Comparison of ENCODE assay signal across 10 cellular contexts in the genomic region with DNA sequence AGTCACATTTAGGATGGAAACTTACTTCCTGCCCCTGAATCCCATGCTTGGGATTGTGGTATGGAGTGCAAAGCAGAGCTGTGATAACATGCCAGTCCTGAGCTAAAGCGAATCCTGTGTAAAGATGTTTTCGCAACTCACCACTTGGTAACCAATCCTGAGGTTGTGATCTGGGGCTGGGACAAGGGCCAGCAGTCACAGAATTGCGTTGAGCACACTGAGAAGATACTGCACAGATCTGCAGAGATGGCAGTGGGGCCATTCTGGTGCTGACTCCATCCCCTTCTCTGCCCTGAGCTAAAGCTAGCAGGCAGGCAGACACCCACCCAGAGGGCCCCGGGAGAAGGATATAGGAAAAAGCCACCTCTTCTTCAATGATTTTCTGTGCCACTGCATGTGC.
DNase-seq lines count a peak whose midpoint lies in the region; ATAC-seq and TF ChIP-seq lines count a peak whose summit lies in the region.
"Had no signal": no experiment of that assay in that cellular context is flagged by ENCODE, and none has a peak within 500 bp of the region (broad histone marks: within the 10 kb centered on the region; RNA-seq: fewer than 3 reads in every experiment).

No MANE protein-coding gene starts in this region.

- H3K9ac ChIP-seq in smooth muscle cell (ENCODE audit: low read depth) = no peak overlapping the region

- H2AFZ ChIP-seq in smooth muscle cell (ENCODE audit: low read depth) = no peak overlapping the region

- H3K9me3 ChIP-seq in left lung (peaks cover 0 to 5% of the 10 kb centered on the region in 2 donors), smooth muscle cell (replicated peaks; ENCODE audit: low read depth) (no peaks in the 10 kb centered on the region)

- H3K36me3 Mint-ChIP-seq in endothelial cell (ENCODE audit: low read depth, unreplicated experiment) = peaks cover 22% of the 10 kb centered on the region

- peak overlapping the region; percentile 95 for H3K27ac Mint-ChIP-seq in endothelial cell (ENCODE audit: unreplicated experiment)
- H3K27ac Mint-ChIP-seq: activated naive CD4-positive, alpha-beta T cell treated with anti-CD3 and anti-CD28 coated beads, Interleukin-2, amount 10 ng/mL, durations not matched to agents 7 days and 5 days had no signal

- peaks cover 63% of the 10 kb centered on the region for H3K4me1 Mint-ChIP-seq in endothelial cell (ENCODE audit: unreplicated experiment)

- WGBS in smooth muscle cell (ENCODE audit: low lambda C conversion rate) = 13% methylated on average over 4 of the region's 4 CpGs

- no peaks in the 10 kb centered on the region for H3K27me3 ChIP-seq in left lung
- no peaks in the 10 kb centered on the region for H3K27me3 ChIP-seq in smooth muscle cell (ENCODE audit: low read depth)

- H3K4me1 ChIP-seq in left lung (peaks cover 11 to 26% of the 10 kb centered on the region in 2 donors), smooth muscle cell (ENCODE audit: low read depth) (peaks cover 7% of the 10 kb centered on the region)

- H3K9me3 Mint-ChIP-seq in endothelial cell (ENCODE audit: unreplicated experiment) = no peaks in the 10 kb centered on the region
- H3K9me3 Mint-ChIP-seq: activated naive CD4-positive, alpha-beta T cell treated with anti-CD3 and anti-CD28 coated beads, Interleukin-2, amount 10 ng/mL, durations not matched to agents 7 days and 5 days had no signal

- H3K4me2 ChIP-seq in smooth muscle cell = peak overlapping the region; percentile 20

- DNase-seq in LNCaP clone FGC (ENCODE audit: low read depth) (peak; percentile 43), endothelial cell (ENCODE audit: low spot score) (no peak), left lung (no peak), smooth muscle cell (lab: John Stamatoyannopoulos, UW; ENCODE audit: unreplicated experiment) (peak; percentile 20), GM20000 (ENCODE audit: low spot score) (no peak), NCI-H2081 treated with DMSO at 0.1 percent for 48 hours (lab: John Stamatoyannopoulos, UW) (no peak), NCI-H1417 (lab: John Stamatoyannopoulos, UW) (no peak)
- no peak for DNase-seq in activated T-cell treated with anti-CD3 and anti-CD28 coated beads, Interleukin-2, amount 50 U/mL, for 1 hour
- DNase-seq: activated naive CD4-positive, alpha-beta T cell treated with anti-CD3 and anti-CD28 coated beads, Interleukin-2, amount 10 ng/mL, durations not matched to agents 7 days and 5 days; NCI-H1092 had no signal

- H3K4me3 ChIP-seq in LNCaP clone FGC (ENCODE audit: low read depth, low read length) = no peak overlapping the region
- H3K4me3 ChIP-seq in left lung = no peak overlapping the region
- no peak overlapping the region for H3K4me3 ChIP-seq in smooth muscle cell

- ATAC-seq in left lung = peak; percentile 84

- H3K27ac ChIP-seq in left lung = peak overlapping the region; percentile 16 to 38
- H3K27ac ChIP-seq in smooth muscle cell (ENCODE audit: low read depth) = peak overlapping the region; percentile 44

- intact Hi-C loops in left lung (cut with DNase I) = no loop called here

- peaks cover 0 to 21% of the 10 kb centered on the region in 2 donors for H3K36me3 ChIP-seq in left lung
- H3K36me3 ChIP-seq in smooth muscle cell (ENCODE audit: low read depth) = peaks cover 8% of the 10 kb centered on the region

- H4K20me1 ChIP-seq in smooth muscle cell (ENCODE audit: low read depth) = peaks cover 64% of the 10 kb centered on the region

- no peak for TF ChIP-seq CTCF in LNCaP clone FGC (IDR thresholded peaks at IDR 0.05; ENCODE audit: control insufficient read depth, extremely low read depth, insufficient read depth)
- TF ChIP-seq CTCF in endothelial cell (IDR thresholded peaks at IDR 0.05; ENCODE audit: unreplicated experiment) = no peak
- no peak for TF ChIP-seq CTCF in left lung (IDR thresholded peaks at IDR 0.05)
- no peak for TF ChIP-seq CTCF in smooth muscle cell (IDR thresholded peaks at IDR 0.05; ENCODE audit: borderline replicate concordance, insufficient read depth, poor library complexity, severe bottlenecking)
- TF ChIP-seq CTCF in GM20000 (IDR thresholded peaks at IDR 0.05; ENCODE audit: extremely low read depth, missing control alignments) = no peak

- no peaks in the 10 kb centered on the region for H3F3A ChIP-seq in smooth muscle cell (ENCODE audit: low read depth)

- no peak overlapping the region for H3K4me3 Mint-ChIP-seq in endothelial cell (ENCODE audit: unreplicated experiment)
- H3K4me3 Mint-ChIP-seq: activated naive CD4-positive, alpha-beta T cell treated with anti-CD3 and anti-CD28 coated beads, Interleukin-2, amount 10 ng/mL, durations not matched to agents 7 days and 5 days had no signal

- peaks cover 15% of the 10 kb centered on the region for H3K79me2 ChIP-seq in smooth muscle cell (ENCODE audit: low read depth)

- peaks cover 7% of the 10 kb centered on the region for H3K27me3 Mint-ChIP-seq in endothelial cell (ENCODE audit: unreplicated experiment)
- H3K27me3 Mint-ChIP-seq: activated naive CD4-positive, alpha-beta T cell treated with anti-CD3 and anti-CD28 coated beads, Interleukin-2, amount 10 ng/mL, durations not matched to agents 7 days and 5 days had no signal

Comparison
In these comparisons a context has a peak if more than half of its experiments do, and no peak if none do; other contexts are left out.
1. DNase-seq: peak in LNCaP clone FGC (single experiment) and smooth muscle cell (single experiment); none in endothelial cell (single experiment), left lung (0 of 2), GM20000 (single experiment), NCI-H2081 treated with DMSO at 0.1 percent for 48 hours (single experiment), activated T-cell treated with anti-CD3 and anti-CD28 coated beads, Interleukin-2, amount 50 U/mL, for 1 hour (single experiment) and NCI-H1417 (0 of 3).